In genomic region chr9:109498195-109499060, GRCh38 we compare ENCODE assay signal across 8 cellular contexts. TPM values are rescaled to one million over a fixed set of nuclear protein-coding genes. Genes with fewer than 3 reads are reported as not detected.
DNase-seq lines count a peak whose midpoint lies in the region; ATAC-seq and TF ChIP-seq lines count a peak whose summit lies in the region.

Gene PTPN3 (minus strand): TSS chr9:109498307. CDS start chr9:109463434, 34,873 bp downstream.

- peaks cover 4% of the 10 kb centered on the region for H3K4me1 Mint-ChIP-seq in CD14-positive monocyte

- H3K27me3 ChIP-seq in KMS-11 (ENCODE audit: insufficient read depth, low read depth) = 0 out of 2 replicates have a peak, but pooled peaks cover 7% of the 10 kb centered on the region
- H3K27me3 ChIP-seq in dorsolateral prefrontal cortex = peaks cover 0 to 61% (median 22%) of the 10 kb centered on the region in 45 donors

- no peak for TF ChIP-seq CTCF in CD14-positive monocyte (IDR thresholded peaks at IDR 0.05)
- no peak for TF ChIP-seq CTCF in KMS-11 (conservative IDR thresholded peaks at IDR 0.05; ENCODE audit: low read depth, low read length)
- TF ChIP-seq CTCF in dorsolateral prefrontal cortex (IDR thresholded peaks at IDR 0.05 in 54 of 56, conservative IDR thresholded peaks at IDR 0.05 in 2 of 56; ENCODE audit: low read depth in 1 of 56, partially characterized antibody in 56 of 56) = no peak

- DNase-seq in CD14-positive monocyte (ENCODE audit: low spot score) (no peak), dorsolateral prefrontal cortex (no peak), mesenteric fat pad (ENCODE audit: low spot score) (peak; percentile 89), cerebellar nuclear complex (lab: John Stamatoyannopoulos, UW) (no peak), epidermal melanocyte (ENCODE audit: insufficient read length, low spot score) (no peak)

- no peak for ATAC-seq in HG03460 (IDR thresholded peaks at IDR 0.05; ENCODE audit: unreplicated experiment)
- no peak for ATAC-seq in HG02973 (IDR thresholded peaks at IDR 0.05; ENCODE audit: unreplicated experiment)

- H3K36me3 ChIP-seq in KMS-11 (ENCODE audit: insufficient read depth) = no peaks in the 10 kb centered on the region

- H3K4me3 ChIP-seq in KMS-11 (IDR thresholded peaks at IDR 0.05; ENCODE audit: insufficient read depth, low read depth, low read length) (no peak within 1 kb of the TSS), dorsolateral prefrontal cortex (peak within 1 kb of the TSS in 55 of 59 donors; percentile 21 to 65 (median 49))

- peak within 1 kb of the TSS; percentile 60 for H3K4me2 ChIP-seq in KMS-11

- H4K20me1 ChIP-seq in KMS-11 (ENCODE audit: insufficient read depth) = no peaks in the 10 kb centered on the region

- H3K9me3 Mint-ChIP-seq in CD14-positive monocyte = peaks cover 0 to 20% (median 5%) of the 10 kb centered on the region in 7 donors

- peaks cover 70 to 92% (median 80%) of the 10 kb centered on the region in 3 donors for H3K27me3 Mint-ChIP-seq in CD14-positive monocyte (ENCODE audit: low read depth in 3 of 3)

- H3K9ac ChIP-seq in KMS-11 = peak within 1 kb of the TSS; percentile 21; the same call in 1 of the 2 replicates

- peak within 1 kb of the TSS; percentile 21 to 84 for H3K4me3 Mint-ChIP-seq in CD14-positive monocyte

- no peaks in the 10 kb centered on the region for H3K79me2 ChIP-seq in KMS-11 (ENCODE audit: insufficient read depth, low read depth)

- H3K27ac ChIP-seq in KMS-11 (no peak within 1 kb of the TSS), dorsolateral prefrontal cortex (no peak within 1 kb of the TSS)

- H2AFZ ChIP-seq in KMS-11 (ENCODE audit: low read depth) = peak within 1 kb of the TSS; percentile 69; the same call in 1 of the 2 replicates

- peaks cover 8% of the 10 kb centered on the region for H3K4me1 ChIP-seq in KMS-11 (ENCODE audit: low read depth, poor library complexity, severe bottlenecking)

- intact Hi-C loops in CD14-positive monocyte (cut with micrococcal nuclease) (no loop called here), dorsolateral prefrontal cortex (cut with DNase I) (no loop called here)

- peaks cover 0 to 8% of the 10 kb centered on the region in 2 donors for H3K36me3 Mint-ChIP-seq in CD14-positive monocyte

- no peak within 1 kb of the TSS for H3K27ac Mint-ChIP-seq in CD14-positive monocyte

RNA-seq across cellular contexts. Expression of gene PTPN3, which starts in this region (rescaled TPM):
- not detected for polyA plus RNA-seq in CD14-positive monocyte
- total RNA-seq in dorsolateral prefrontal cortex (10 to 100 TPM in 75 of 120 experiments, 1 to 10 TPM in 45; 2.8 to 18.4 (median 11.1) TPM), mesenteric fat pad (6.3 TPM)
